In genomic region chr9:114383866-114384231, GRCh38 we compare ENCODE assay signal across 10 cellular contexts. TPM values are rescaled to one million over a fixed set of nuclear protein-coding genes. Genes with fewer than 3 reads are reported as not detected.
DNase-seq lines count a peak whose midpoint lies in the region; ATAC-seq and TF ChIP-seq lines count a peak whose summit lies in the region.
"Had no signal": no experiment of that assay in that cellular context is flagged by ENCODE, and none has a peak within 500 bp of the region (broad histone marks: within the 10 kb centered on the region; RNA-seq: fewer than 3 reads in every experiment).

No MANE protein-coding gene starts in this region.

- peaks cover 63% of the 10 kb centered on the region for H3K36me3 ChIP-seq in OCI-LY3 (replicated peaks; ENCODE audit: low read depth, low read length)
- peaks cover 3 to 8% of the 10 kb centered on the region in 2 donors for H3K36me3 ChIP-seq in esophagus (ENCODE audit: control insufficient read depth in 2 of 2, insufficient read depth in 2 of 2, low read length in 1 of 2)
- H3K36me3 ChIP-seq in smooth muscle cell (ENCODE audit: low read depth) = no peaks in the 10 kb centered on the region
- no peaks in the 10 kb centered on the region for H3K36me3 ChIP-seq in aorta (ENCODE audit: control insufficient read depth in 1 of 2, insufficient read depth in 2 of 2, low read length in 1 of 2)

- TF ChIP-seq CTCF in GM12875 (IDR thresholded peaks at IDR 0.05; ENCODE audit: borderline replicate concordance, insufficient read depth, low read depth, low read length) (no peak), OCI-LY3 (IDR thresholded peaks at IDR 0.05; ENCODE audit: low read depth, low read length) (no peak), smooth muscle cell (IDR thresholded peaks at IDR 0.05; ENCODE audit: borderline replicate concordance, insufficient read depth, poor library complexity, severe bottlenecking) (no peak)

- H3K4me1 ChIP-seq in OCI-LY3 (ENCODE audit: low read length) (peaks cover 69% of the 10 kb centered on the region), esophagus (ENCODE audit: control insufficient read depth in 2 of 2, insufficient read depth in 2 of 2, low read length in 1 of 2) (peaks cover 4 to 17% of the 10 kb centered on the region in 2 donors), smooth muscle cell (ENCODE audit: low read depth) (peaks cover 39% of the 10 kb centered on the region), aorta (ENCODE audit: control insufficient read depth in 1 of 2, insufficient read depth in 2 of 2, low read length in 2 of 2) (no peaks in the 10 kb centered on the region)

- no peaks in the 10 kb centered on the region for H3K27me3 ChIP-seq in OCI-LY3 (ENCODE audit: low read depth, low read length)
- H3K27me3 ChIP-seq in esophagus (ENCODE audit: control insufficient read depth in 1 of 2, insufficient read depth in 2 of 2, low read length in 2 of 2) = no peaks in the 10 kb centered on the region
- no peaks in the 10 kb centered on the region for H3K27me3 ChIP-seq in smooth muscle cell (ENCODE audit: low read depth)
- H3K27me3 ChIP-seq in aorta (ENCODE audit: control insufficient read depth in 1 of 2, insufficient read depth in 2 of 2, low read length in 1 of 2) = no peaks in the 10 kb centered on the region

- H3K4me3 ChIP-seq in GM12875 (ENCODE audit: low read depth, low read length) = peak overlapping the region; percentile 51
- H3K4me3 ChIP-seq in OCI-LY3 (ENCODE audit: low read length) = peak overlapping the region; percentile 76
- no peak overlapping the region for H3K4me3 ChIP-seq in esophagus (ENCODE audit: low read depth in 1 of 2, low read length in 2 of 2)
- no peak overlapping the region for H3K4me3 ChIP-seq in smooth muscle cell
- no peak overlapping the region for H3K4me3 ChIP-seq in aorta (ENCODE audit: low read length in 2 of 2)

- H3K79me2 ChIP-seq in OCI-LY3 (ENCODE audit: low read length) (peaks cover 93% of the 10 kb centered on the region), smooth muscle cell (ENCODE audit: low read depth) (peaks cover 47% of the 10 kb centered on the region)

- H3K4me2 ChIP-seq in OCI-LY3 (ENCODE audit: low read length) = peak overlapping the region; percentile 100
- peak overlapping the region; percentile 44 for H3K4me2 ChIP-seq in smooth muscle cell

- H3K9ac ChIP-seq in OCI-LY3 (ENCODE audit: low read length) = peak overlapping the region; percentile 92
- no peak overlapping the region for H3K9ac ChIP-seq in smooth muscle cell (ENCODE audit: low read depth)

- peak overlapping the region; percentile 99 for H3K27ac ChIP-seq in OCI-LY3 (ENCODE audit: low read length)
- peak overlapping the region; percentile 48 to 80 for H3K27ac ChIP-seq in esophagus (ENCODE audit: low read depth in 2 of 2, low read length in 1 of 2)
- peak overlapping the region; percentile 92 for H3K27ac ChIP-seq in smooth muscle cell (ENCODE audit: low read depth)
- peak overlapping the region in 1 of 2 donors; percentile 72 for H3K27ac ChIP-seq in aorta (ENCODE audit: low read depth in 1 of 2, low read length in 2 of 2)

- H3F3A ChIP-seq in smooth muscle cell (ENCODE audit: low read depth) = peaks cover 12% of the 10 kb centered on the region

- H2AFZ ChIP-seq in OCI-LY3 (ENCODE audit: low read depth, low read length) (no peak overlapping the region), smooth muscle cell (ENCODE audit: low read depth) (no peak overlapping the region)

- ATAC-seq in aorta (ENCODE audit: low FRiP score) = no peak

- intact Hi-C loops in aorta (cut with DNase I) = no loop called here

- peaks cover 21% of the 10 kb centered on the region; the same call in 1 of the 2 replicates for H4K20me1 ChIP-seq in OCI-LY3 (ENCODE audit: insufficient read depth, low read length)
- peaks cover 17% of the 10 kb centered on the region for H4K20me1 ChIP-seq in smooth muscle cell (ENCODE audit: low read depth)

- H3K9me3 ChIP-seq in OCI-LY3 (ENCODE audit: insufficient read depth, low read length) = no peaks in the 10 kb centered on the region
- H3K9me3 ChIP-seq in esophagus (ENCODE audit: control insufficient read depth in 2 of 2, insufficient read depth in 1 of 2, low read depth in 1 of 2, low read length in 1 of 2) = no peaks in the 10 kb centered on the region
- no peaks in the 10 kb centered on the region for H3K9me3 ChIP-seq in smooth muscle cell (replicated peaks; ENCODE audit: low read depth)
- no peaks in the 10 kb centered on the region for H3K9me3 ChIP-seq in aorta (ENCODE audit: control insufficient read depth, low read length)

- DNase-seq in smooth muscle cell (lab: John Stamatoyannopoulos, UW; ENCODE audit: unreplicated experiment) (no peak), T-helper 9 cell (no peak), aorta (no peak), NCI-H345 (lab: John Stamatoyannopoulos, UW) (no peak), NCI-H1436 treated with DMSO at 0.1 percent for 48 hours (lab: John Stamatoyannopoulos, UW) (no peak)
- DNase-seq: NCI-H187 had no signal

- WGBS in esophagus, 2 donors = 62 to 66% methylated on average over 6 of the region's 6 CpGs
- 90% methylated on average over 6 of the region's 6 CpGs for WGBS in smooth muscle cell (ENCODE audit: low lambda C conversion rate)
- WGBS in aorta, 2 donors = 28 to 33% methylated on average over 6 of the region's 6 CpGs

RNA-seq across cellular contexts. Expression of gene AKNA, which starts 3.9 kb away (rescaled TPM):
- polyA plus RNA-seq in esophagus (1 to 10 TPM; 5.8 to 8.3 TPM), smooth muscle cell (2.8 and 3.2 TPM in 2 replicates), aorta (10 to 100 TPM; 11.9 to 27.5 TPM)
- total RNA-seq in smooth muscle cell (3.0 and 4.7 TPM in 2 replicates), aorta (10 to 100 TPM; 36.5 to 56.0 TPM)

RNA-seq across cellular contexts. Expression of gene ORM2, which starts 54.2 kb away (rescaled TPM):
- polyA plus RNA-seq in esophagus = under 1 TPM in 1 of 2 donors, not detected in 1; 0.12 TPM
- total RNA-seq in smooth muscle cell = 0.27 TPM in 1 of 2 replicates, not detected in the other
- polyA plus RNA-seq in smooth muscle cell = not detected in 2 replicates
- total RNA-seq in aorta = not detected
- polyA plus RNA-seq in aorta = not detected
- polyA plus RNA-seq: keratinocyte had no signal

Comparison
In these comparisons a context has a peak if more than half of its experiments do, and no peak if none do; other contexts are left out.
1. H3K4me3 ChIP-seq: peak in GM12875 (single experiment) and OCI-LY3 (single experiment); none in esophagus (0 of 2), smooth muscle cell (single experiment) and aorta (0 of 2).